ENCODE assay signal across 25 cellular contexts in the genomic region with DNA sequence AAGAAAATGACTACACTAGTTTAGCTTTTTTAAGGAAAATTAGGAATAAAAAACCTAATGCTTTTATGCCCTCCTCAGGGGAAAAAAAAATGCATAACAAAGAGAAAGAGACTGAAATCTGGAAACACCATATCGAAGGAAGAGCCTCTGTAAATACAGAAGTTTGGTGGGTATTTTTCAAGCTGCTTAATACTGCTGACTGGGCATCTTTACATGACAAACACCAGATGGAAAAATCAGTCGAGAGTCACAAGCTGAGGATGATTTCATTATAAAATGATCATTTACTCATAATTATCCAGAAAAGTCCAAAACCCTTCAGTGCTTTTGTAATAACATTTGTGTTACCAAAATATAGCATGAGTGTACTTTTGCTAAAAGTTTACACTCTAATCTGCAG.
"Had no signal": no experiment of that assay in that cellular context is flagged by ENCODE, and none has a peak within 500 bp of the region (broad histone marks: within the 10 kb centered on the region; RNA-seq: fewer than 3 reads in every experiment).

No MANE protein-coding gene starts in this region.

- H3K27ac ChIP-seq: ascending aorta, esophagus muscularis mucosa, heart right ventricle, left lung, lower lobe of right lung, ovary, prostate gland, spleen, suprapubic skin, tibial artery, upper lobe of right lung, VCaP had no signal

- H3K36me3 ChIP-seq: ascending aorta, esophagus muscularis mucosa, heart right ventricle, left lung, lower lobe of right lung, ovary, prostate gland, spleen, suprapubic skin, tibial artery, upper lobe of right lung had no signal

- DNase-seq: activated CD4-positive, alpha-beta T cell treated with anti-CD3 and anti-CD28 coated beads for 4 hours; activated CD4-positive, alpha-beta T cell treated with anti-CD3 and anti-CD28 coated beads, Interleukin-2, amount 50 U/mL, for 48 hours; activated CD8-positive, alpha-beta memory T cell treated with anti-CD3 and anti-CD28 coated beads for 24 hours; activated effector memory CD4-positive, alpha-beta T cell treated with anti-CD3 and anti-CD28 coated beads, Interleukin-2, amount 50 U/mL, for 16 hours; activated naive CD4-positive, alpha-beta T cell treated with anti-CD3 and anti-CD28 coated beads for 36 hours; activated naive CD8-positive, alpha-beta T cell treated with anti-CD3 and anti-CD28 coated beads for 36 hours; activated T-cell treated with anti-CD3 and anti-CD28 coated beads, Interleukin-2, amount 50 U/mL, for 1 hour; endodermal cell; foreskin melanocyte; heart right ventricle; left lung; lower lobe of right lung; mesendoderm; natural killer cell; ovary; spleen; stimulated activated naive CD4-positive, alpha-beta T cell; T-helper 9 cell; tibial artery; upper lobe of right lung had no signal

- H3K4me1 ChIP-seq: ascending aorta, esophagus muscularis mucosa, heart right ventricle, left lung, lower lobe of right lung, prostate gland, spleen, suprapubic skin, tibial artery, upper lobe of right lung had no signal

- H3K27me3 ChIP-seq: ascending aorta, esophagus muscularis mucosa, heart right ventricle, left lung, ovary, spleen, suprapubic skin, tibial artery, upper lobe of right lung had no signal

- H3K9me3 ChIP-seq: ascending aorta, esophagus muscularis mucosa, heart right ventricle, left lung, lower lobe of right lung, ovary, prostate gland, spleen, suprapubic skin, tibial artery, upper lobe of right lung had no signal

- H3K4me3 ChIP-seq: ascending aorta, esophagus muscularis mucosa, heart right ventricle, left lung, lower lobe of right lung, ovary, prostate gland, spleen, suprapubic skin, tibial artery, upper lobe of right lung had no signal

- ATAC-seq: heart right ventricle, left lung, lower lobe of right lung, natural killer cell, upper lobe of right lung had no signal
